ENCODE assay signal across 9 cellular contexts in genomic region chr9:91037511-91038482, GRCh38.
DNase-seq lines count a peak whose midpoint lies in the region; ATAC-seq and TF ChIP-seq lines count a peak whose summit lies in the region.
"Had no signal": no experiment of that assay in that cellular context is flagged by ENCODE, and none has a peak within 500 bp of the region (broad histone marks: within the 10 kb centered on the region; RNA-seq: fewer than 3 reads in every experiment).

No MANE protein-coding gene starts in this region.

- H2AK5ac ChIP-seq in neuronal stem cell (ENCODE audit: low read depth, low read length): no peak overlapping the region

- peak overlapping the region; percentile 72 for H3K14ac ChIP-seq in neuronal stem cell (ENCODE audit: low read length)

- peaks cover 9 to 13% of the 10 kb centered on the region in 2 donors for H3K4me1 ChIP-seq in neuronal stem cell (ENCODE audit: control insufficient read depth in 2 of 2, insufficient read depth in 1 of 2, low read depth in 1 of 2, low read length in 2 of 2)

- ATAC-seq in esophagus mucosa: peak; percentile 24
- no peak for ATAC-seq in GM18907 (IDR thresholded peaks at IDR 0.05; ENCODE audit: unreplicated experiment)

- WGBS in neuronal stem cell (ENCODE audit: extremely low coverage in 2 of 2, insufficient read length in 2 of 2, insufficient replicate concordance in 1 of 2), 2 donors: no CpG with 5 or more reads among the region's 22 CpGs

- no peak overlapping the region for H2BK120ac ChIP-seq in neuronal stem cell (ENCODE audit: low read depth, low read length)

- H3K79me1 ChIP-seq in neuronal stem cell (ENCODE audit: low read depth, low read length): peaks cover 2% of the 10 kb centered on the region

- peak overlapping the region; percentile 93 for H2AFZ ChIP-seq in neuronal stem cell (ENCODE audit: low read length)

- no peaks in the 10 kb centered on the region for H3K36me3 ChIP-seq in neuronal stem cell (replicated peaks in 1 of 2; ENCODE audit: control insufficient read depth in 2 of 2, insufficient read depth in 2 of 2, low read length in 2 of 2)

- peak overlapping the region; percentile 70 for H4K8ac ChIP-seq in neuronal stem cell (ENCODE audit: low read depth, low read length)

- POLR2A ChIA-PET in RWPE1 (lab: Yijun Ruan, JAX; ENCODE audit: low non-redundant PET): no interaction called here

- no peak overlapping the region for H3K4me2 ChIP-seq in neuronal stem cell (ENCODE audit: insufficient read depth, low read length, poor library complexity, severe bottlenecking)
- H3K4me2 ChIP-seq: KMS-11 had no signal

- peaks cover 0 to 2% of the 10 kb centered on the region in 2 donors for H3K9me3 ChIP-seq in neuronal stem cell (replicated peaks in 1 of 2; ENCODE audit: control insufficient read depth in 2 of 2, insufficient read depth in 1 of 2, low read depth in 1 of 2, low read length in 2 of 2)

- H2BK12ac ChIP-seq in neuronal stem cell (ENCODE audit: low read length): no peak overlapping the region

- H3K23ac ChIP-seq in neuronal stem cell (ENCODE audit: low read depth, low read length, poor library complexity): no peak overlapping the region

- H3K27me3 ChIP-seq in neuronal stem cell (ENCODE audit: control insufficient read depth in 3 of 3, insufficient read depth in 3 of 3, low read depth in 1 of 3, low read length in 3 of 3): no peaks in the 10 kb centered on the region

- H3K4ac ChIP-seq in neuronal stem cell (ENCODE audit: low read length): no peak overlapping the region

- DNase-seq in EL (peak; percentile 92), RWPE1 (ENCODE audit: low spot score) (peak; percentile 69), neuronal stem cell (ENCODE audit: low spot score) (no peak), NCI-H2107 treated with DMSO at 0.1 percent for 48 hours (lab: John Stamatoyannopoulos, UW; ENCODE audit: unreplicated experiment) (no peak), GOT3 (lab: John Stamatoyannopoulos, UW) (no peak), D341Med (ENCODE audit: low spot score) (no peak)

- H3K9ac ChIP-seq in neuronal stem cell (ENCODE audit: low read depth, low read length, poor library complexity): no peak overlapping the region
- H3K9ac ChIP-seq: KMS-11 had no signal

- no peak overlapping the region for H2BK15ac ChIP-seq in neuronal stem cell (ENCODE audit: low read length)

- peak overlapping the region; percentile 66 for H3K27ac ChIP-seq in RWPE1
- no peak overlapping the region for H3K27ac ChIP-seq in neuronal stem cell (replicated peaks; ENCODE audit: low read length)
- H3K27ac ChIP-seq: KMS-11 had no signal

- no peak overlapping the region for H3K18ac ChIP-seq in neuronal stem cell (ENCODE audit: low read length)

- TF ChIP-seq CTCF in RWPE1 (conservative IDR thresholded peaks at IDR 0.05; ENCODE audit: low read depth): no peak

- peak overlapping the region in 1 of 2 donors; percentile 9 for H3K4me3 ChIP-seq in neuronal stem cell (ENCODE audit: low read length in 2 of 2)

- no peak overlapping the region for H2BK5ac ChIP-seq in neuronal stem cell (ENCODE audit: low read length)

- CTCF ChIA-PET in RWPE1 (lab: Yijun Ruan, JAX): interaction anchor here (0.7 kb wide), 1 partner anchor 95 kb away, joined by 3 read pairs; no protein-coding TSS in a partner anchor

- H4K91ac ChIP-seq in neuronal stem cell (ENCODE audit: low read depth, low read length, poor library complexity): no peak overlapping the region

Comparison
In these comparisons a context has a peak if more than half of its experiments do, and no peak if none do; other contexts are left out.
1. DNase-seq: peak in EL (single experiment) and RWPE1 (single experiment); none in neuronal stem cell (single experiment), NCI-H2107 treated with DMSO at 0.1 percent for 48 hours (single experiment), GOT3 (single experiment) and D341Med (single experiment).